Comparison of ENCODE assay signal across 26 cellular contexts in the genomic region with DNA sequence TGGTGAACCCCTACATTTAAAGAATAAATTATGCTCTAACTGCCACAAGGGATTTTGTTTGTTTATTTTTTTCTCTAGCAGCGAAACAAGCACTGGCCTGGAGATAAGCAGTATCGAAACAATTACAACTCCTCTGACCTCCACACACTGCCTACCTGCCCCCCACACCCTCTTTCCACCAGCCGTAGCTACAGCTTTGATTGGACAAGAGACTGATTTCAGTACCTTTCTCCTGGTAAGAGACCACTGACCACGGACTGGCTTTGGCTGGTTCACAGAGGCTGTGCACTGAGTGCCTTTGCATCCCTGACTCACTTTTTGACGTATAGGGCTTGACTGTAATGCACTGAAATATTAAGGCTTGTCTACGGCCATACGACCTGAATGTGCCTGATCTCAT.
"Had no signal": no experiment of that assay in that cellular context is flagged by ENCODE, and none has a peak within 500 bp of the region (broad histone marks: within the 10 kb centered on the region; RNA-seq: fewer than 3 reads in every experiment).

No MANE protein-coding gene starts in this region.

- H3K4me1 Mint-ChIP-seq: activated B cell treated with CpG ODN at 0.5 μM for 24 hours; activated CD4-positive, alpha-beta T cell treated with anti-CD3 and anti-CD28 coated beads for 36 hours; activated naive CD8-positive, alpha-beta T cell treated with anti-CD3 and anti-CD28 coated beads, Interleukin-2, amount 10 ng/mL, durations not matched to agents 7 days and 5 days; central memory CD8-positive, alpha-beta T cell; memory B cell; naive thymus-derived CD4-positive, alpha-beta T cell; T-cell had no signal

- H3K27ac Mint-ChIP-seq: activated B cell treated with CpG ODN at 0.5 μM for 24 hours; activated CD4-positive, alpha-beta T cell treated with anti-CD3 and anti-CD28 coated beads for 36 hours; activated naive CD8-positive, alpha-beta T cell treated with anti-CD3 and anti-CD28 coated beads, Interleukin-2, amount 10 ng/mL, durations not matched to agents 7 days and 5 days; effector memory CD8-positive, alpha-beta T cell; memory B cell; naive thymus-derived CD4-positive, alpha-beta T cell; stimulated activated naive CD8-positive, alpha-beta T cell treated with anti-CD3 and anti-CD28 coated beads, Interleukin-15, Interleukin-2, amounts not matched to agents 100 ng/mL and 50 ng/mL, for 24 hours; T-cell; T-helper 2 cell treated with Interferon-gamma antibody and Interleukin-4, amounts not matched to agents 5 μg/mL and 100 μg/mL, for 36 hours had no signal

- H3K4me1 ChIP-seq: breast epithelium, esophagus muscularis mucosa, prostate gland, right atrium auricular region, suprapubic skin had no signal

- H3K9me3 ChIP-seq: breast epithelium, prostate gland, suprapubic skin had no signal

- H3K27ac ChIP-seq: breast epithelium, esophagus muscularis mucosa, right atrium auricular region, suprapubic skin had no signal

- ATAC-seq: activated CD4-positive, alpha-beta T cell treated with anti-CD3 and anti-CD28 coated beads for 36 hours; activated T-cell treated with anti-CD3 and anti-CD28 coated beads, Interleukin-2, amount 50 U/mL, for 4 hours; effector memory CD8-positive, alpha-beta T cell; naive thymus-derived CD4-positive, alpha-beta T cell; SK-N-SH treated with all-trans-retinoic acid at 6 μM for 48 hours; T-cell had no signal

- H3K27me3 Mint-ChIP-seq: activated CD4-positive, alpha-beta T cell treated with anti-CD3 and anti-CD28 coated beads for 36 hours; central memory CD8-positive, alpha-beta T cell; effector memory CD8-positive, alpha-beta T cell; memory B cell; stimulated activated naive CD8-positive, alpha-beta T cell treated with anti-CD3 and anti-CD28 coated beads, Interleukin-15, Interleukin-2, amounts not matched to agents 100 ng/mL and 50 ng/mL, for 24 hours; T-cell had no signal

- H3K36me3 Mint-ChIP-seq: T-cell had no signal

- DNase-seq: activated B cell treated with CpG ODN at 0.5 μM for 24 hours; activated CD4-positive, alpha-beta T cell treated with anti-CD3 and anti-CD28 coated beads for 36 hours; activated CD4-positive, alpha-beta T cell treated with anti-CD3 and anti-CD28 coated beads, Interleukin-2, amount 50 U/mL, for 4 hours; activated CD8-positive, alpha-beta memory T cell treated with anti-CD3 and anti-CD28 coated beads for 24 hours; activated CD8-positive, alpha-beta memory T cell treated with anti-CD3 and anti-CD28 coated beads, Interleukin-2, amount 50 U/mL, for 4 hours; activated naive CD4-positive, alpha-beta T cell treated with Interleukin-2 at 50 U/mL for 16 hours; activated naive CD8-positive, alpha-beta T cell treated with anti-CD3 and anti-CD28 coated beads, Interleukin-2, amount 10 ng/mL, durations not matched to agents 7 days and 5 days; activated T-cell treated with anti-CD3 and anti-CD28 coated beads, Interleukin-2, amount 50 U/mL, for 4 hours; amniotic stem cell; effector memory CD8-positive, alpha-beta T cell; hypothalamus; naive thymus-derived CD4-positive, alpha-beta T cell; stimulated activated CD4-positive, alpha-beta T cell treated with anti-CD3 and anti-CD28 coated beads, Interleukin-12 subunit alpha, Interleukin-12 subunit beta, amount 100 ng/mL, for 4 hours; stimulated activated CD4-positive, alpha-beta T cell treated with anti-CD3 and anti-CD28 coated beads, Interleukin-4, amount 100 ng/mL, for 4 hours; T-cell; transverse colon had no signal

- H3K9me3 Mint-ChIP-seq: effector memory CD8-positive, alpha-beta T cell had no signal

- H3K4me3 Mint-ChIP-seq: activated B cell treated with CpG ODN at 0.5 μM for 24 hours; activated CD4-positive, alpha-beta T cell treated with anti-CD3 and anti-CD28 coated beads for 36 hours; activated naive CD8-positive, alpha-beta T cell treated with anti-CD3 and anti-CD28 coated beads, Interleukin-2, amount 10 ng/mL, durations not matched to agents 7 days and 5 days; activated T-cell treated with anti-CD3 and anti-CD28 coated beads, Interleukin-2, amount 50 U/mL, for 4 hours; central memory CD8-positive, alpha-beta T cell; effector memory CD8-positive, alpha-beta T cell; memory B cell; naive thymus-derived CD4-positive, alpha-beta T cell; stimulated activated naive CD8-positive, alpha-beta T cell treated with anti-CD3 and anti-CD28 coated beads, Interleukin-15, Interleukin-2, amounts not matched to agents 100 ng/mL and 50 ng/mL, for 24 hours; T-cell; T-helper 2 cell treated with Interferon-gamma antibody and Interleukin-4, amounts not matched to agents 5 μg/mL and 100 μg/mL, for 36 hours had no signal

- H3K4me3 ChIP-seq: breast epithelium, esophagus muscularis mucosa, prostate gland, right atrium auricular region, suprapubic skin, transverse colon had no signal

- H3K27me3 ChIP-seq: breast epithelium, esophagus muscularis mucosa, right atrium auricular region, suprapubic skin, transverse colon had no signal

- H3K36me3 ChIP-seq: breast epithelium, esophagus muscularis mucosa, prostate gland, right atrium auricular region, suprapubic skin, transverse colon had no signal
